Comparison of ENCODE assay signal across 1 cellular context in the genomic region with DNA sequence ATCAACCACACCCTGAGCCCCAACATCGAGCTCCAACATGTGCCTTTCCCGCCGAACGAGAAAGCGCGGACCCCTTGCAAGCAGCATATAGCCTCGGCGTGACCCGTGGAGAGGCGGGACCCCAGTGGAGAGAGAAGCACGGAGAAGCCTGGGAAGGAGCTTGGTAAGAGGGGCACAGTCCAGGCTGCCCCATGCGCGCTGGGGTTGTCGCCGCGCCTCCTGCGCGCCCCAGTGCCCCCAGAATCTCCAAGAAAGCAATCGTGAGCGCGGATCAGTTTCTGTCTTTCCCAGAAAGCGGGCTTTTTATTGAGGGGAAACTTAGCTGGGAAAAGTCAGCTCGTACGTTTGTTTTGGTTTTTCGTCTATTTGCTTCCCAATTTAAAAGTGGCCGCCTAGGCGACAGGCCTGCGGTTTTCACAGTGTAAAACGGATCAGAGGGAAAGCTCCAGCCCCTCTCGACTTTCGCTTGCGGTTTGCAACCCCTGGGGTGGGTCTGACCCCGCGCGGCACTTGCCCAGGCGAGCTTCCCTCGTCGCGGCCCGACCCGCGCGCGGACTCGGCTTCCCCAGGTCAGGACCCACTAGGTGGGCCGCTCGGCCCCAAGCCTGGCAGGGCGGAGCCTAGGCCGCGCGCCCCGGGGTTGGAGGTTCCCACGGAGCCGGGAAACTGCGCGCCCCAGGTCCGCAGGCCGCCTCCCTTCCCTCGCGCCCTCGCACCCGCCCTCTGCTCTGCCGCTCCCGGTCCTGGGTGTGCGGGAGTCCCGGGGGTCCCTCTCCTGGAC.
TF ChIP-seq lines count a peak whose summit lies in the region.

No MANE protein-coding gene starts in this region.

TF ChIP-seq in HepG2, 621 proteins besides CTCF, POLR2A, EP300 and RAD21 (continued from another document and continues in another):
- TF ChIP-seq, protein P1, sequence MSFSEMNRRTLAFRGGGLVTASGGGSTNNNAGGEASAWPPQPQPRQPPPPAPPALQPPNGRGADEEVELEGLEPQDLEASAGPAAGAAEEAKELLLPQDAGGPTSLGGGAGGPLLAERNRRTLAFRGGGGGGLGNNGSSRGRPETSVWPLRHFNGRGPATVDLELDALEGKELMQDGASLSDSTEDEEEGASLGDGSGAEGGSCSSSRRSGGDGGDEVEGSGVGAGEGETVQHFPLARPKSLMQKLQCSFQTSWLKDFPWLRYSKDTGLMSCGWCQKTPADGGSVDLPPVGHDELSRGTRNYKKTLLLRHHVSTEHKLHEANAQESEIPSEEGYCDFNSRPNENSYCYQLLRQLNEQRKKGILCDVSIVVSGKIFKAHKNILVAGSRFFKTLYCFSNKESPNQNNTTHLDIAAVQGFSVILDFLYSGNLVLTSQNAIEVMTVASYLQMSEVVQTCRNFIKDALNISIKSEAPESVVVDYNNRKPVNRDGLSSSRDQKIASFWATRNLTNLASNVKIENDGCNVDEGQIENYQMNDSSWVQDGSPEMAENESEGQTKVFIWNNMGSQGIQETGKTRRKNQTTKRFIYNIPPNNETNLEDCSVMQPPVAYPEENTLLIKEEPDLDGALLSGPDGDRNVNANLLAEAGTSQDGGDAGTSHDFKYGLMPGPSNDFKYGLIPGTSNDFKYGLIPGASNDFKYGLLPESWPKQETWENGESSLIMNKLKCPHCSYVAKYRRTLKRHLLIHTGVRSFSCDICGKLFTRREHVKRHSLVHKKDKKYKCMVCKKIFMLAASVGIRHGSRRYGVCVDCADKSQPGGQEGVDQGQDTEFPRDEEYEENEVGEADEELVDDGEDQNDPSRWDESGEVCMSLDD (CRISPR knock-in tag; IDR thresholded peaks at IDR 0.05; ENCODE audit: borderline replicate concordance), result peak; percentile 70
- TF ChIP-seq HOXA5 (CRISPR knock-in tag; IDR thresholded peaks at IDR 0.05) (no peak), NFIC (IDR thresholded peaks at IDR 0.05; ENCODE audit: low read length) (no peak), ZKSCAN1 (IDR thresholded peaks at IDR 0.05; ENCODE audit: low read length) (no peak), ZNF251 (CRISPR knock-in tag; IDR thresholded peaks at IDR 0.05) (no peak), SNRNP70 (IDR thresholded peaks at IDR 0.05; ENCODE audit: low read depth, low read length) (no peak), SCMH1 (CRISPR knock-in tag; IDR thresholded peaks at IDR 0.05; ENCODE audit: borderline replicate concordance) (no peak), ZNF431 (CRISPR knock-in tag; IDR thresholded peaks at IDR 0.05; ENCODE audit: borderline replicate concordance, low read depth) (no peak), KDM4B (CRISPR knock-in tag; IDR thresholded peaks at IDR 0.05) (no peak), NFE2L2 (IDR thresholded peaks at IDR 0.05; ENCODE audit: low read length) (no peak), NAIF1 (CRISPR knock-in tag; IDR thresholded peaks at IDR 0.05; ENCODE audit: borderline replicate concordance) (no peak), CBX5 (CRISPR knock-in tag; IDR thresholded peaks at IDR 0.05; ENCODE audit: borderline replicate concordance) (no peak), PAF1 (CRISPR knock-in tag; IDR thresholded peaks at IDR 0.05) (no peak), ZNF335 (CRISPR knock-in tag; IDR thresholded peaks at IDR 0.05) (no peak; the same call in 1 of the 2 replicates), ZNF790 (CRISPR knock-in tag; IDR thresholded peaks at IDR 0.05; ENCODE audit: borderline replicate concordance) (no peak), KAT8 (CRISPR knock-in tag; IDR thresholded peaks at IDR 0.05) (peak; percentile 53; the same call in 1 of the 2 replicates), GABPA (IDR thresholded peaks at IDR 0.05; ENCODE audit: low read depth, low read length) (no peak), GABPA (CRISPR knock-in tag; IDR thresholded peaks at IDR 0.05; ENCODE audit: low read depth) (no peak), PCBP2 (optimal IDR thresholded peaks at IDR 0.05; ENCODE audit: low read depth, low read length, poor library complexity, severe bottlenecking) (no peak), AKAP8 (CRISPR knock-in tag; IDR thresholded peaks at IDR 0.05) (peak; percentile 95), UBTF (CRISPR knock-in tag; IDR thresholded peaks at IDR 0.05) (peak; percentile 93; the same call in 1 of the 2 replicates), ZNF878 (CRISPR knock-in tag; IDR thresholded peaks at IDR 0.05) (no peak), ZNF644 (CRISPR knock-in tag; IDR thresholded peaks at IDR 0.05; ENCODE audit: low read depth) (no peak), HMGXB3 (CRISPR knock-in tag; IDR thresholded peaks at IDR 0.05; ENCODE audit: borderline replicate concordance) (no peak), NCOA2 (CRISPR knock-in tag; IDR thresholded peaks at IDR 0.05) (no peak; the same call in 1 of the 2 replicates), ZBTB3 (CRISPR knock-in tag; IDR thresholded peaks at IDR 0.05; ENCODE audit: borderline replicate concordance, low read depth) (no peak), MYNN (CRISPR knock-in tag; IDR thresholded peaks at IDR 0.05; ENCODE audit: low read depth) (no peak), HMGXB4 (CRISPR knock-in tag; IDR thresholded peaks at IDR 0.05; ENCODE audit: borderline replicate concordance in 1 of 2, low read depth in 1 of 2) (peak; percentile 33 to 83; a peak in 2 of 4 replicates), KMT2B (CRISPR knock-in tag; IDR thresholded peaks at IDR 0.05) (peak; percentile 30; the same call in 1 of the 2 replicates), GPBP1L1 (CRISPR knock-in tag; IDR thresholded peaks at IDR 0.05) (no peak), RFX5 (IDR thresholded peaks at IDR 0.05; ENCODE audit: low read depth, low read length) (no peak), ZNF205 (CRISPR knock-in tag; IDR thresholded peaks at IDR 0.05) (peak; percentile 61), TGIF2 (CRISPR knock-in tag; IDR thresholded peaks at IDR 0.05) (no peak), ZKSCAN5 (CRISPR knock-in tag; IDR thresholded peaks at IDR 0.05) (no peak), DPF2 (CRISPR knock-in tag; IDR thresholded peaks at IDR 0.05; ENCODE audit: borderline replicate concordance, low read depth) (no peak)
- TF ChIP-seq, protein P2, sequence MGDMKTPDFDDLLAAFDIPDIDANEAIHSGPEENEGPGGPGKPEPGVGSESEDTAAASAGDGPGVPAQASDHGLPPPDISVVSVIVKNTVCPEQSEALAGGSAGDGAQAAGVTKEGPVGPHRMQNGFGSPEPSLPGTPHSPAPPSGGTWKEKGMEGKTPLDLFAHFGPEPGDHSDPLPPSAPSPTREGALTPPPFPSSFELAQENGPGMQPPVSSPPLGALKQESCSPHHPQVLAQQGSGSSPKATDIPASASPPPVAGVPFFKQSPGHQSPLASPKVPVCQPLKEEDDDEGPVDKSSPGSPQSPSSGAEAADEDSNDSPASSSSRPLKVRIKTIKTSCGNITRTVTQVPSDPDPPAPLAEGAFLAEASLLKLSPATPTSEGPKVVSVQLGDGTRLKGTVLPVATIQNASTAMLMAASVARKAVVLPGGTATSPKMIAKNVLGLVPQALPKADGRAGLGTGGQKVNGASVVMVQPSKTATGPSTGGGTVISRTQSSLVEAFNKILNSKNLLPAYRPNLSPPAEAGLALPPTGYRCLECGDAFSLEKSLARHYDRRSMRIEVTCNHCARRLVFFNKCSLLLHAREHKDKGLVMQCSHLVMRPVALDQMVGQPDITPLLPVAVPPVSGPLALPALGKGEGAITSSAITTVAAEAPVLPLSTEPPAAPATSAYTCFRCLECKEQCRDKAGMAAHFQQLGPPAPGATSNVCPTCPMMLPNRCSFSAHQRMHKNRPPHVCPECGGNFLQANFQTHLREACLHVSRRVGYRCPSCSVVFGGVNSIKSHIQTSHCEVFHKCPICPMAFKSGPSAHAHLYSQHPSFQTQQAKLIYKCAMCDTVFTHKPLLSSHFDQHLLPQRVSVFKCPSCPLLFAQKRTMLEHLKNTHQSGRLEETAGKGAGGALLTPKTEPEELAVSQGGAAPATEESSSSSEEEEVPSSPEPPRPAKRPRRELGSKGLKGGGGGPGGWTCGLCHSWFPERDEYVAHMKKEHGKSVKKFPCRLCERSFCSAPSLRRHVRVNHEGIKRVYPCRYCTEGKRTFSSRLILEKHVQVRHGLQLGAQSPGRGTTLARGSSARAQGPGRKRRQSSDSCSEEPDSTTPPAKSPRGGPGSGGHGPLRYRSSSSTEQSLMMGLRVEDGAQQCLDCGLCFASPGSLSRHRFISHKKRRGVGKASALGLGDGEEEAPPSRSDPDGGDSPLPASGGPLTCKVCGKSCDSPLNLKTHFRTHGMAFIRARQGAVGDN (CRISPR knock-in tag; IDR thresholded peaks at IDR 0.05), result peak; percentile 86
- TF ChIP-seq, protein P3, sequence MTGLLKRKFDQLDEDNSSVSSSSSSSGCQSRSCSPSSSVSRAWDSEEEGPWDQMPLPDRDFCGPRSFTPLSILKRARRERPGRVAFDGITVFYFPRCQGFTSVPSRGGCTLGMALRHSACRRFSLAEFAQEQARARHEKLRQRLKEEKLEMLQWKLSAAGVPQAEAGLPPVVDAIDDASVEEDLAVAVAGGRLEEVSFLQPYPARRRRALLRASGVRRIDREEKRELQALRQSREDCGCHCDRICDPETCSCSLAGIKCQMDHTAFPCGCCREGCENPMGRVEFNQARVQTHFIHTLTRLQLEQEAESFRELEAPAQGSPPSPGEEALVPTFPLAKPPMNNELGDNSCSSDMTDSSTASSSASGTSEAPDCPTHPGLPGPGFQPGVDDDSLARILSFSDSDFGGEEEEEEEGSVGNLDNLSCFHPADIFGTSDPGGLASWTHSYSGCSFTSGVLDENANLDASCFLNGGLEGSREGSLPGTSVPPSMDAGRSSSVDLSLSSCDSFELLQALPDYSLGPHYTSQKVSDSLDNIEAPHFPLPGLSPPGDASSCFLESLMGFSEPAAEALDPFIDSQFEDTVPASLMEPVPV (CRISPR knock-in tag; IDR thresholded peaks at IDR 0.05), result peak; percentile 85; the same call in 1 of the 2 replicates
